ENCODE assay signal across 7 cellular contexts in the genomic region with DNA sequence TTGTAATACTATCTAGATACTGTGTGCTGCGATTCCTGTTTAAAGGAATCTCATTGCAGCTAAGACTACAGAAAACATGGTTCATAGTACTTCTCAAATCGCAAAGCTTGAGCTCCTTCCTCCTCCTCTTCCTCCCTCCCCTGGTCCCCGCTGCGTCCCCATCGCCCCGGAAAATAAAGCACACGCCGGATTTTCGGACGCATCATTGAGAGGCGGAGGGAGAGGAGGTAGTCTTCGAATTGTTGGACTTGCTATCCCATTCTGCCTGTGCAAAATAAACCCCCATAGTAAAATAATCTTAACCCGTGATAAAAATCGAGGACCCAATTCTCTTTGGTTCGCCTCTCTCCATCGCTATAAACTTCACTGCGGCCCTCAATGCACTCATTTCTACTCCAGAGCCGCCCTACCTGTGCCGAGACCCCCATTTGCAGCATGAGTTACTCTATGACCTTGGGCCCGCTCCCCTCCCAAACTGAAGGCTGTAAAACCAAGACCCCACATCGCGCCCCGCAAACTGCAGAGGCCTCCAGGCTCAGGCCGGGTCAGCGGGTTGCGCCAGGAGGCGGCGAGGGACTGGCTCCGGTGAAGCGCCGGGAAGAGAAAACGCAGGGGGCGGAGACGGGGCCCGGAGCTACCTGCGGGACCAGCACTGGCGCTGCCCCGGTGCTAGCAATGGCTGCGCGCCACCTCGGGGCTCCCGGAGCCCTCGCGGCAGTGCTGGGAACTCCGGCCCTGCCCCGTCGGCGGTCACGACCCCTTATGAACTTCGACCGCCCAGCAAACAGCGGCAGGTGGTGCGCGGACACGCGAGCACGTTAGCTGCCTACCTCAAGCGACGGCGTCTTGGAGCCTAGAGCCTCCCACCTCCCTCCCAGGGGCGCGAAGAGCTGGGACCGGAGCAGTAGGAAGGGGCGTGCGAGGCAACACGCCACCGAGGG. TPM values are rescaled to one million over a fixed set of nuclear protein-coding genes. Genes with fewer than 3 reads are reported as not detected.
A peak's percentile ranks its signal among the peaks of the same experiment; 100 is the strongest.
DNase-seq lines count a peak whose midpoint lies in the region; ATAC-seq and TF ChIP-seq lines count a peak whose summit lies in the region.

No MANE protein-coding gene starts in this region.

- H3K27me3 ChIP-seq in mammary epithelial cell (ENCODE audit: insufficient read depth, low read length) (no peaks in the 10 kb centered on the region), spleen (replicated peaks in 1 of 7) (no peaks in the 10 kb centered on the region)

- H3K4me2 ChIP-seq in mammary epithelial cell (ENCODE audit: insufficient read depth, low read depth, low read length), result peak overlapping the region; percentile 86

- peak overlapping the region; percentile 98 for H3K9ac ChIP-seq in mammary epithelial cell (ENCODE audit: insufficient read depth, low read length)

- H3K27ac ChIP-seq in mammary epithelial cell (ENCODE audit: insufficient read depth, low read depth, low read length), result peak overlapping the region; percentile 91
- H3K27ac ChIP-seq in spleen, result peak overlapping the region; percentile 97 to 100 (median 99)

- peaks cover 50% of the 10 kb centered on the region for H3K79me2 ChIP-seq in mammary epithelial cell (ENCODE audit: insufficient read depth, low read length)

- H3K4me1 ChIP-seq in mammary epithelial cell (ENCODE audit: insufficient read depth, low read length) (peaks cover 5% of the 10 kb centered on the region), spleen (peaks cover 10 to 67% (median 51%) of the 10 kb centered on the region in 6 donors)

- DNase-seq in EL, result peak; percentile 23
- DNase-seq in OCI-M1 (lab: John Stamatoyannopoulos, UW), result peak; percentile 76
- no peak for DNase-seq in mammary epithelial cell
- DNase-seq in immature natural killer cell, result peak in 2 of 3 donors; percentile 7 to 25
- DNase-seq in spleen, result peak; percentile 95

- H3K27me3 Mint-ChIP-seq in immature natural killer cell (ENCODE audit: low read depth in 3 of 3), result peaks cover 12 to 26% (median 17%) of the 10 kb centered on the region in 3 donors

- WGBS in mammary epithelial cell (ENCODE audit: low coverage, missing lambda C conversion rate), result under 1% methylated on average over 55 of the region's 67 CpGs
- 0 to 1% (median 1%) methylated on average over 32 to 67 of the region's 67 CpGs for WGBS in spleen, 5 donors

- TSS peak; percentile 27 for BruUV-seq in mammary epithelial cell (replicated peaks; lab: Mats Ljungman, UMichigan)

- no peaks in the 10 kb centered on the region for H3K36me3 ChIP-seq in mammary epithelial cell (ENCODE audit: insufficient read depth, low read length)
- no peaks in the 10 kb centered on the region for H3K36me3 ChIP-seq in spleen

- CTCF ChIA-PET in mammary epithelial cell (lab: Charles Lee; ENCODE audit: low non-redundant PET), result interaction anchor here (1.2 kb wide), 1 partner anchor 105 kb away, joined by 5 read pairs; a partner anchor contains a TSS

- dilution Hi-C loops in mammary epithelial cell (cut with HindIII; ENCODE audit: low sequenced_read_pairs), result no loop called here

- intact Hi-C loops in mammary epithelial cell (cut with micrococcal nuclease), result loop anchor here (1.0 to 2.0 kb wide), 2 partner anchors 104 to 209 kb away; a partner anchor contains a TSS
- intact Hi-C loops in spleen (cut with DNase I; ENCODE audit: low total_unique reads), result no loop called here

- TF ChIP-seq CTCF in mammary epithelial cell (conservative IDR thresholded peaks at IDR 0.05 in 1 of 2, IDR thresholded peaks at IDR 0.05 in 1 of 2; ENCODE audit: extremely low read depth in 1 of 2, insufficient read depth in 1 of 2, low read depth in 1 of 2, low read length in 2 of 2) (peak in 1 of 2 donors; percentile 20), spleen (IDR thresholded peaks at IDR 0.05 in 8 of 11, conservative IDR thresholded peaks at IDR 0.05 in 3 of 11) (no peak)

- peak overlapping the region; percentile 97 to 99 (median 98) for H3K27ac Mint-ChIP-seq in immature natural killer cell

- H3K4me3 ChIP-seq in mammary epithelial cell (replicated peaks in 1 of 3; ENCODE audit: insufficient read depth in 1 of 3, low read depth in 2 of 3, low read length in 3 of 3), result peak overlapping the region; percentile 62 to 99 (median 96)
- H3K4me3 ChIP-seq in spleen, result peak overlapping the region; percentile 64 to 93 (median 88)

- in situ Hi-C loops in mammary epithelial cell (cut with MboI; ENCODE audit: low sequenced_read_pairs in 2 of 2), result no loop called here

- no peaks in the 10 kb centered on the region for H4K20me1 ChIP-seq in mammary epithelial cell (ENCODE audit: insufficient read depth, low read length)

- H3K36me3 Mint-ChIP-seq in immature natural killer cell, result no peaks in the 10 kb centered on the region

- no peak for TF ChIP-seq POLR2A in spleen (IDR thresholded peaks at IDR 0.05)

- H3K9me3 Mint-ChIP-seq in immature natural killer cell, result no peaks in the 10 kb centered on the region

- peak overlapping the region; percentile 92 to 99 (median 96) for H3K4me3 Mint-ChIP-seq in immature natural killer cell

- H2AFZ ChIP-seq in mammary epithelial cell (ENCODE audit: low read depth, low read length), result peak overlapping the region; percentile 99

- H3K9me3 ChIP-seq in mammary epithelial cell (replicated peaks; ENCODE audit: insufficient read depth, low read length), result no peaks in the 10 kb centered on the region
- H3K9me3 ChIP-seq in spleen, result no peaks in the 10 kb centered on the region

- peaks cover 31 to 33% of the 10 kb centered on the region in 2 donors for H3K4me1 Mint-ChIP-seq in immature natural killer cell

- ATAC-seq in GM19324 (IDR thresholded peaks at IDR 0.05; ENCODE audit: low FRiP score, unreplicated experiment) (peak; percentile 50), HG03342 (IDR thresholded peaks at IDR 0.05; ENCODE audit: unreplicated experiment) (peak; percentile 39)

RNA-seq across cellular contexts. Expression of a gene that starts 0.6 kb away (rescaled TPM):
- 10 to 100 TPM; 14.9 to 16.2 TPM for total RNA-seq in mammary epithelial cell
- 3.4 TPM for polyA plus RNA-seq in mammary epithelial cell
- polyA minus RNA-seq in mammary epithelial cell, result 1.4 TPM
- polyA plus RNA-seq in immature natural killer cell, result 10 to 100 TPM in 1 of 3 donors, 1 to 10 TPM in 2; 2.5 to 11.6 (median 3.5) TPM
- 10 to 100 TPM; 18.9 to 35.0 (median 21.3) TPM for total RNA-seq in spleen
- polyA plus RNA-seq in spleen, result 10 to 100 TPM; 13.5 to 15.2 (median 15.0) TPM

RNA-seq across cellular contexts. Expression of a gene that starts 12.3 kb away (rescaled TPM):
- total RNA-seq in mammary epithelial cell, result 10 to 100 TPM in 1 of 2 donors, 1 to 10 TPM in 1; 7.5 to 68.6 TPM
- 21.0 TPM for polyA plus RNA-seq in mammary epithelial cell
- polyA minus RNA-seq in mammary epithelial cell, result 15.4 TPM
- polyA plus RNA-seq in immature natural killer cell, result 10 to 100 TPM; 50.7 to 86.4 (median 84.8) TPM
- 10 to 100 TPM in 5 of 7 donors, 1 to 10 TPM in 2; 5.6 to 52.6 (median 28.7) TPM for total RNA-seq in spleen
- 10 to 100 TPM; 19.0 to 33.1 (median 27.0) TPM for polyA plus RNA-seq in spleen
